In genomic region chr11:132134322-132134721, GRCh38 we compare ENCODE assay signal across 26 cellular contexts.
DNase-seq lines count a peak whose midpoint lies in the region; ATAC-seq and TF ChIP-seq lines count a peak whose summit lies in the region.
"Had no signal": no experiment of that assay in that cellular context is flagged by ENCODE, and none has a peak within 500 bp of the region (broad histone marks: within the 10 kb centered on the region; RNA-seq: fewer than 3 reads in every experiment).

No MANE protein-coding gene starts in this region.

- TF ChIP-seq POLR2A in uterus (IDR thresholded peaks at IDR 0.05), result no peak

- intact Hi-C loops in sciatic nerve (cut with DNase I) (no loop called here), uterus (cut with DNase I; ENCODE audit: low total_unique reads) (no loop called here)

- TF ChIP-seq CTCF in foreskin keratinocyte (conservative IDR thresholded peaks at IDR 0.05), result no peak
- TF ChIP-seq CTCF in uterus (IDR thresholded peaks at IDR 0.05), result no peak

- DNase-seq in EL (peak; percentile 39), LHCN-M2 (ENCODE audit: low read depth) (peak; percentile 47), SK-MEL-5 (ENCODE audit: low read depth, low spot score) (peak; percentile 26), foreskin keratinocyte (peak in 1 of 2 donors; percentile 74), mesenteric fat pad (ENCODE audit: low spot score) (no peak), sciatic nerve (ENCODE audit: low spot score) (no peak), uterus (no peak), H4 (ENCODE audit: low spot score) (no peak)
- DNase-seq: activated CD8-positive, alpha-beta T cell treated with anti-CD3 and anti-CD28 coated beads, Interleukin-2, amount 10 ng/mL, durations not matched to agents 7 days and 5 days; activated naive CD4-positive, alpha-beta T cell treated with anti-CD3 and anti-CD28 coated beads, Interleukin-2, amount 10 ng/mL, durations not matched to agents 7 days and 5 days; amniotic stem cell; brain microvascular endothelial cell; Caco-2; DMS79; dorsolateral prefrontal cortex; glutamatergic neuron; Kasumi-1; NCI-H446 treated with DMSO at 0.1 percent for 48 hours; pancreas; stimulated activated CD4-positive, alpha-beta T cell treated with anti-CD3 and anti-CD28 coated beads, Interleukin-1b, Interleukin-23, amount 100 ng/mL, for 48 hours; stimulated activated naive CD8-positive, alpha-beta T cell treated with anti-CD3 and anti-CD28 coated beads, Interleukin-15, Interleukin-2, amounts not matched to agents 100 U/mL and 50 U/mL, for 24 hours; upper lobe of right lung had no signal

- no peaks in the 10 kb centered on the region for H3K27me3 ChIP-seq in foreskin keratinocyte
- H3K27me3 ChIP-seq in uterus, result no peaks in the 10 kb centered on the region
- H3K27me3 ChIP-seq: BLaER1 treated with 17β-estradiol and CSF1 and Interleukin-3, amounts not matched to agents 10 nM and 100 nM; brain microvascular endothelial cell; dorsolateral prefrontal cortex; neural progenitor cell; pancreas; right atrium auricular region; upper lobe of right lung had no signal

- H3K4me1 ChIP-seq in foreskin keratinocyte (peaks cover 17% of the 10 kb centered on the region), uterus (no peaks in the 10 kb centered on the region)
- H3K4me1 ChIP-seq: BLaER1 treated with 17β-estradiol and CSF1 and Interleukin-3, amounts not matched to agents 10 nM and 100 nM; Caco-2; pancreas; right atrium auricular region; upper lobe of right lung had no signal

- H3K27ac ChIP-seq in foreskin keratinocyte (no peak overlapping the region), uterus (no peak overlapping the region)
- H3K27ac ChIP-seq: BLaER1 treated with 17β-estradiol and CSF1 and Interleukin-3, amounts not matched to agents 10 nM and 100 nM; brain microvascular endothelial cell; dorsolateral prefrontal cortex; neural progenitor cell; pancreas; right atrium auricular region; upper lobe of right lung had no signal

- no peaks in the 10 kb centered on the region for H3K36me3 ChIP-seq in uterus
- H3K36me3 ChIP-seq: BLaER1 treated with 17β-estradiol and CSF1 and Interleukin-3, amounts not matched to agents 10 nM and 100 nM; brain microvascular endothelial cell; neural progenitor cell; pancreas; right atrium auricular region; upper lobe of right lung had no signal

- no peak overlapping the region for H3K4me3 ChIP-seq in uterus
- H3K4me3 ChIP-seq: BLaER1 treated with 17β-estradiol and CSF1 and Interleukin-3, amounts not matched to agents 10 nM and 100 nM; dorsolateral prefrontal cortex; neural progenitor cell; pancreas; right atrium auricular region; upper lobe of right lung had no signal

- in situ Hi-C loops in SK-MEL-5 (cut with HindIII; ENCODE audit: low pct_unique_long_range_greater_than_20kb, low sequenced_read_pairs), result no loop called here

- ATAC-seq in foreskin keratinocyte (peak; percentile 86), sciatic nerve (no peak)
- ATAC-seq: activated CD8-positive, alpha-beta T cell treated with anti-CD3 and anti-CD28 coated beads, Interleukin-2, amount 10 ng/mL, durations not matched to agents 7 days and 5 days; left lobe of liver; pancreas; stimulated activated naive CD8-positive, alpha-beta T cell treated with anti-CD3 and anti-CD28 coated beads, Interleukin-15, Interleukin-2, amounts not matched to agents 100 U/mL and 50 U/mL, for 24 hours; upper lobe of right lung had no signal

- H3K9me3 ChIP-seq in uterus, result no peaks in the 10 kb centered on the region
- H3K9me3 ChIP-seq: BLaER1 treated with 17β-estradiol and CSF1 and Interleukin-3, amounts not matched to agents 10 nM and 100 nM; Caco-2; pancreas; right atrium auricular region; upper lobe of right lung had no signal

Comparison
In these comparisons a context has a peak if more than half of its experiments do, and no peak if none do; other contexts are left out.
1. DNase-seq: peak in EL (single experiment), LHCN-M2 (single experiment) and SK-MEL-5 (single experiment); none in mesenteric fat pad (single experiment), sciatic nerve (single experiment), uterus (0 of 2) and H4 (single experiment).